Comparison of ENCODE assay signal across 20 cellular contexts in the genomic region with DNA sequence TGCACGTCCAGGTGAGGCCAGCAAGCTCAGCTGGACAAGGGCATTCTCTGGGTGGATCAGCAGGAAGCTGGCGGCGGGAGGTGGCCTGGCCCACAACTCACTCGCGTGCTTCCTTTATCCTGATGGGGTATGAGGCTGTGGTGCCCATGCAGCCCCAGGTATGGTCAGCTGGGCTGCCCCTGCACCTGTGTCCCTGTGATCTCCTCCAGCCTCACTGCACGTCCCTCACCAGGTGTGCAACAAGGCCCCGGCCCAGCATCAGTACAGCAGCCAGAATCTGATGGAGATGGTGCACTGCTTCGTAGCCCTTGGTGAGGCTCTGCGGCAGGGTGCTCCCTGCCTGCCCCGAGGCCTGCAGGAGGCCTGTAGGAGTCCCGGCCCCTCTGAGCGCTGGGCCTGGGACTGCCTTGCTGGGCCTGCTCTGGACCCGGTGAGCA. TPM values are rescaled to one million over a fixed set of nuclear protein-coding genes. Genes with fewer than 3 reads are reported as not detected.
DNase-seq lines count a peak whose midpoint lies in the region; ATAC-seq and TF ChIP-seq lines count a peak whose summit lies in the region.
"Had no signal": no experiment of that assay in that cellular context is flagged by ENCODE, and none has a peak within 500 bp of the region (broad histone marks: within the 10 kb centered on the region; RNA-seq: fewer than 3 reads in every experiment).

No MANE protein-coding gene starts in this region.

- H3K36me3 ChIP-seq in H7 (replicated peaks; ENCODE audit: control insufficient read depth, insufficient read depth, low read length) (no peaks in the 10 kb centered on the region), lung (ENCODE audit: control insufficient read depth in 2 of 2, insufficient read depth in 2 of 2, low read length in 2 of 2) (no peaks in the 10 kb centered on the region), spleen (no peaks in the 10 kb centered on the region)
- no peaks in the 10 kb centered on the region for H3K36me3 ChIP-seq in CD8-positive, alpha-beta memory T cell (ENCODE audit: insufficient read depth, low read length)

- no peaks in the 10 kb centered on the region for H3K27me3 ChIP-seq in H7 (ENCODE audit: control insufficient read depth, insufficient read depth, low read length)
- no peaks in the 10 kb centered on the region for H3K27me3 ChIP-seq in lung (ENCODE audit: control insufficient read depth, insufficient read depth)
- H3K27me3 ChIP-seq in spleen (replicated peaks in 1 of 7), result peaks cover 0 to 19% (median 0%) of the 10 kb centered on the region in 7 donors
- no peaks in the 10 kb centered on the region for H3K27me3 ChIP-seq in CD8-positive, alpha-beta memory T cell (ENCODE audit: insufficient read depth, low read length, poor library complexity, severe bottlenecking)

- no peaks in the 10 kb centered on the region for H3K36me3 Mint-ChIP-seq in activated CD4-positive, alpha-beta memory T cell treated with anti-CD3 and anti-CD28 coated beads, Interleukin-2, amount 10 ng/mL, durations not matched to agents 7 days and 5 days (ENCODE audit: low read depth)
- H3K36me3 Mint-ChIP-seq in CD8-positive, alpha-beta memory T cell, result no peaks in the 10 kb centered on the region
- H3K36me3 Mint-ChIP-seq: CD14-positive monocyte had no signal

- WGBS in lung, 2 donors, result 94 to 95% methylated on average over 13 of the region's 13 CpGs
- WGBS in spleen, 5 donors, result 92 to 95% (median 94%) methylated on average over 10 to 13 of the region's 13 CpGs

- CTCF ChIA-PET in activated CD4-positive, alpha-beta memory T cell treated with anti-CD3 and anti-CD28 coated beads, Interleukin-2, amount 10 ng/mL, durations not matched to agents 7 days and 5 days (lab: Charles Lee), result no interaction called here
- CTCF ChIA-PET in CD8-positive, alpha-beta memory T cell (lab: Charles Lee), result no interaction called here

- H3K4me1 Mint-ChIP-seq in activated CD4-positive, alpha-beta memory T cell treated with anti-CD3 and anti-CD28 coated beads, Interleukin-2, amount 10 ng/mL, durations not matched to agents 7 days and 5 days, result no peaks in the 10 kb centered on the region
- H3K4me1 Mint-ChIP-seq in CD8-positive, alpha-beta memory T cell, result no peaks in the 10 kb centered on the region
- H3K4me1 Mint-ChIP-seq: CD14-positive monocyte had no signal

- no peak for TF ChIP-seq POLR2A in spleen (IDR thresholded peaks at IDR 0.05)

- H3K4me1 ChIP-seq in lung (ENCODE audit: control insufficient read depth in 2 of 2, insufficient read depth in 2 of 2, low read length in 2 of 2) (no peaks in the 10 kb centered on the region), spleen (no peaks in the 10 kb centered on the region)
- no peaks in the 10 kb centered on the region for H3K4me1 ChIP-seq in CD8-positive, alpha-beta memory T cell (ENCODE audit: insufficient read depth, low read length)

- POLR2A ChIA-PET in activated CD4-positive, alpha-beta memory T cell treated with anti-CD3 and anti-CD28 coated beads, Interleukin-2, amount 10 ng/mL, durations not matched to agents 7 days and 5 days (lab: Charles Lee), result no interaction called here
- POLR2A ChIA-PET in CD8-positive, alpha-beta memory T cell (lab: Charles Lee), result no interaction called here

- DNase-seq in H7 (peak; percentile 19), lung (ENCODE audit: low spot score) (peak; percentile 20), spleen (peak; percentile 49), KBM-7 (no peak), hippocampal formation (lab: John Stamatoyannopoulos, UW) (no peak)
- DNase-seq in activated CD4-positive, alpha-beta memory T cell treated with anti-CD3 and anti-CD28 coated beads, Interleukin-2, amount 10 ng/mL, durations not matched to agents 7 days and 5 days, result peak; percentile 8
- no peak for DNase-seq in CD8-positive, alpha-beta memory T cell
- DNase-seq: AML-193; COR-L47; DMS153; MV-4-11; NCI-H1417 treated with DMSO at 0.1 percent for 48 hours; NCI-H1930; NCI-H526 treated with DMSO at 0.1 percent for 48 hours; NK-92 treated with Interleukin-12 subunit alpha and Interleukin-12 subunit beta, amount 100 ng/mL, for 24 hours; SHP77 had no signal

- no peak for TF ChIP-seq CTCF in lung (IDR thresholded peaks at IDR 0.05; ENCODE audit: control extremely low read depth, extremely low read depth)
- no peak for TF ChIP-seq CTCF in spleen (IDR thresholded peaks at IDR 0.05 in 8 of 11, conservative IDR thresholded peaks at IDR 0.05 in 3 of 11)

- intact Hi-C loops in spleen (cut with DNase I; ENCODE audit: low total_unique reads), result no loop called here

- no peak overlapping the region for H3K27ac Mint-ChIP-seq in activated CD4-positive, alpha-beta memory T cell treated with anti-CD3 and anti-CD28 coated beads, Interleukin-2, amount 10 ng/mL, durations not matched to agents 7 days and 5 days
- no peak overlapping the region for H3K27ac Mint-ChIP-seq in CD8-positive, alpha-beta memory T cell
- H3K27ac Mint-ChIP-seq: CD14-positive monocyte had no signal

- H3K4me3 ChIP-seq in H7 (ENCODE audit: insufficient read depth, low read depth, low read length), result no peak overlapping the region
- H3K4me3 ChIP-seq in lung, result no peak overlapping the region
- no peak overlapping the region for H3K4me3 ChIP-seq in spleen
- no peak overlapping the region for H3K4me3 ChIP-seq in CD8-positive, alpha-beta memory T cell (ENCODE audit: low read length)
- H3K4me3 ChIP-seq: K562 had no signal

- no peak for ATAC-seq in lung (ENCODE audit: insufficient read depth, low FRiP score)
- ATAC-seq: HCT116, K562 had no signal

- no peaks in the 10 kb centered on the region for H3K9me3 ChIP-seq in lung (ENCODE audit: control insufficient read depth in 2 of 2, insufficient read depth in 1 of 2, low read length in 1 of 2)
- H3K9me3 ChIP-seq in spleen, result no peaks in the 10 kb centered on the region
- H3K9me3 ChIP-seq in CD8-positive, alpha-beta memory T cell (ENCODE audit: low read length), result no peaks in the 10 kb centered on the region

- H3K4me3 Mint-ChIP-seq in activated CD4-positive, alpha-beta memory T cell treated with anti-CD3 and anti-CD28 coated beads, Interleukin-2, amount 10 ng/mL, durations not matched to agents 7 days and 5 days, result no peak overlapping the region
- H3K4me3 Mint-ChIP-seq in CD8-positive, alpha-beta memory T cell, result no peak overlapping the region
- H3K4me3 Mint-ChIP-seq: CD14-positive monocyte had no signal

- H3K9me3 Mint-ChIP-seq in activated CD4-positive, alpha-beta memory T cell treated with anti-CD3 and anti-CD28 coated beads, Interleukin-2, amount 10 ng/mL, durations not matched to agents 7 days and 5 days, result no peaks in the 10 kb centered on the region
- no peaks in the 10 kb centered on the region for H3K9me3 Mint-ChIP-seq in CD8-positive, alpha-beta memory T cell

- H3K27ac ChIP-seq in lung (ENCODE audit: low read depth in 1 of 2, low read length in 1 of 2), result no peak overlapping the region
- no peak overlapping the region for H3K27ac ChIP-seq in spleen
- no peak overlapping the region for H3K27ac ChIP-seq in CD8-positive, alpha-beta memory T cell (ENCODE audit: low read depth, low read length)

- in situ Hi-C loops in KBM-7 (cut with MboI; ENCODE audit: low pct_unique_long_range_greater_than_20kb, low sequenced_read_pairs), result no loop called here

- no peaks in the 10 kb centered on the region for H3K27me3 Mint-ChIP-seq in activated CD4-positive, alpha-beta memory T cell treated with anti-CD3 and anti-CD28 coated beads, Interleukin-2, amount 10 ng/mL, durations not matched to agents 7 days and 5 days
- peaks cover 4 to 17% of the 10 kb centered on the region in 2 donors for H3K27me3 Mint-ChIP-seq in CD8-positive, alpha-beta memory T cell

RNA-seq across cellular contexts. Expression of gene MROH2A, which starts 17.6 kb away (rescaled TPM):
- not detected in 2 replicates for total RNA-seq in H7 (2014; rRNA removed; shearing (Covaris generic))
- not detected for total RNA-seq in activated CD4-positive, alpha-beta memory T cell treated with anti-CD3 and anti-CD28 coated beads, Interleukin-2, amount 10 ng/mL, durations not matched to agents 7 days and 5 days
- total RNA-seq in lung (under 1 TPM in 1 of 2 donors, not detected in 1; 0.80 TPM), spleen (under 1 TPM in 2 of 7 donors, not detected in 5; 0.27 to 0.43 TPM)
- polyA plus RNA-seq in lung (not detected), spleen (1 to 10 TPM in 1 of 3 donors, not detected in 2; 1.5 TPM)
- not detected for total RNA-seq in CD8-positive, alpha-beta memory T cell
- not detected for polyA plus RNA-seq in CD8-positive, alpha-beta memory T cell
- total RNA-seq: K562, OCI-LY7 had no signal
- polyA plus RNA-seq: CD14-positive monocyte had no signal

RNA-seq across cellular contexts. Expression of gene UGT1A1, which starts 35.7 kb away (rescaled TPM):
- total RNA-seq in H7 (2014; rRNA removed; shearing (Covaris generic)), result not detected in 2 replicates
- total RNA-seq in activated CD4-positive, alpha-beta memory T cell treated with anti-CD3 and anti-CD28 coated beads, Interleukin-2, amount 10 ng/mL, durations not matched to agents 7 days and 5 days, result not detected
- total RNA-seq in lung (under 1 TPM in 1 of 2 donors, not detected in 1; 0.49 TPM), spleen (not detected)
- polyA plus RNA-seq in lung (under 1 TPM; 0.01 to 0.04 TPM), spleen (not detected)
- total RNA-seq in CD8-positive, alpha-beta memory T cell, result not detected
- polyA plus RNA-seq in CD8-positive, alpha-beta memory T cell, result not detected
- total RNA-seq: K562, OCI-LY7 had no signal
- polyA plus RNA-seq: CD14-positive monocyte, K562 had no signal

RNA-seq across cellular contexts. Expression of gene HJURP, which starts 58.6 kb away (rescaled TPM):
- total RNA-seq in H7 (2014; rRNA removed; shearing (Covaris generic)), result 61.6 and 84.5 TPM in 2 replicates
- total RNA-seq in activated CD4-positive, alpha-beta memory T cell treated with anti-CD3 and anti-CD28 coated beads, Interleukin-2, amount 10 ng/mL, durations not matched to agents 7 days and 5 days, result 100 to 1,000 TPM; 126 to 129 TPM
- total RNA-seq in lung (1 to 10 TPM; 2.0 to 4.1 TPM), spleen (1 to 10 TPM; 1.4 to 7.4 (median 5.2) TPM)
- polyA plus RNA-seq in lung (1 to 10 TPM in 1 of 2 donors, under 1 TPM in 1; 0.84 to 1.9 TPM), spleen (1 to 10 TPM; 2.2 to 5.6 (median 2.9) TPM)
- 10 to 100 TPM; 37.9 to 41.2 TPM for total RNA-seq in CD8-positive, alpha-beta memory T cell
- polyA plus RNA-seq in CD8-positive, alpha-beta memory T cell, result not detected
- polyA plus RNA-seq: CD14-positive monocyte had no signal

Comparison
In these comparisons a context has a peak if more than half of its experiments do, and no peak if none do; other contexts are left out.
1. DNase-seq: peak in H7 (single experiment), activated CD4-positive, alpha-beta memory T cell treated with anti-CD3 and anti-CD28 coated beads, Interleukin-2, amount 10 ng/mL, durations not matched to agents 7 days and 5 days (single experiment), lung (single experiment) and spleen (single experiment); none in KBM-7 (single experiment), hippocampal formation (0 of 2) and CD8-positive, alpha-beta memory T cell (0 of 5).